21 cellular contexts compared by ENCODE assay signal in the genomic region with DNA sequence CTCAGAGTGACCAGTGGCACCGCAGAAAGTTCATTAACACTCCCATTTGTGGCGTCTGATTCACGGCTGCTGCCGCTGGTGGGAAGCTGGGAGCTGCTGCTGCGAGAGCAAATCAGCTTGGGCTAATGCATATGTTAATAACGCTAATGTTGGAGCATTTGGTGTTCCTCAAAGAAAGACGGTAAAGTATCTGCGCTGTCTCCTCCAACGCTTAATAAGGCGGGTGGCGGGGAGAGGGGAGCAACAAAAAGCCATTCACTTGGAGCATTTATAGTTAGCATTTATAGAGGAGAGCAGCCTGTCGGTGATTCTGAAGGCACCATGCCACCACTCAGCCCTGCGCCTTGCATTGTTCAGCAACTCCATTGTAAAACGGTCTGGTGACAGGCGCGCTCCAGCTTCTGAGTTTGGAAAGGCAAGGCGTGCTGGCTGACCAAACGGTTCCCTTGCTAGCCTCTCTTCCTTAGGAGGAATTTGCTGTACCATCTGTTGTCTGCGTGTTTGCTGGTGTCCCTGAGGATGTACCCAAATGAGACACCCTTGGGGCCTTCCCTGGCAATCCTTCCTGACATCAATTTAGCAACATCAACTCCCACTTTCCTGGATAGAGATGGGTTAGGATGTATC.
"Had no signal": no experiment of that assay in that cellular context is flagged by ENCODE, and none has a peak within 500 bp of the region (broad histone marks: within the 10 kb centered on the region; RNA-seq: fewer than 3 reads in every experiment).

No MANE protein-coding gene starts in this region.

- H3K27ac Mint-ChIP-seq: memory B cell; mesothelial cell of epicardium; natural killer cell treated with Interleukin-12 subunit alpha and Interleukin-12 subunit beta and Interleukin-15 and Interleukin-18, amount 100 ng/mL, for 72 hours; progenitor cell of endocrine pancreas; stimulated activated effector memory CD8-positive, alpha-beta T cell treated with anti-CD3 and anti-CD28 coated beads, Interleukin-12 subunit alpha, Interleukin-12 subunit beta, amount 100 ng/mL, for 72 hours; type B pancreatic cell had no signal

- H3K9me3 ChIP-seq: gastrocnemius medialis, left ventricle myocardium inferior, lower lobe of right lung, neutrophil, ovary, suprapubic skin, thyroid gland had no signal

- H3K4me1 ChIP-seq: gastrocnemius medialis, left ventricle myocardium inferior, lower lobe of right lung, suprapubic skin, thyroid gland had no signal

- H3K4me3 Mint-ChIP-seq: memory B cell; mesothelial cell of epicardium; natural killer cell treated with Interleukin-12 subunit alpha and Interleukin-12 subunit beta and Interleukin-15 and Interleukin-18, amount 100 ng/mL, for 72 hours; stimulated activated effector memory CD8-positive, alpha-beta T cell treated with anti-CD3 and anti-CD28 coated beads, Interleukin-12 subunit alpha, Interleukin-12 subunit beta, amount 100 ng/mL, for 72 hours; type B pancreatic cell had no signal

- DNase-seq: dermis blood vessel endothelial cell; effector CD4-positive, alpha-beta T cell; gastrocnemius medialis; kidney; left cardiac atrium; left ventricle myocardium inferior; lower lobe of right lung; ovary; right cardiac atrium; stimulated activated CD4-positive, alpha-beta T cell treated with anti-CD3 and anti-CD28 coated beads, Interleukin-4, amount 100 ng/mL, for 1 hour; stimulated activated CD8-positive, alpha-beta memory T cell treated with anti-CD3 and anti-CD28 coated beads, Interleukin-4, amount 100 ng/mL, for 48 hours; stimulated activated naive CD8-positive, alpha-beta T cell treated with anti-CD3 and anti-CD28 coated beads, Interleukin-15, Interleukin-2, amounts not matched to agents 100 U/mL and 50 U/mL, for 24 hours; thyroid gland had no signal

- H3K27me3 ChIP-seq: gastrocnemius medialis, neutrophil, ovary, suprapubic skin, thyroid gland had no signal

- H3K27me3 Mint-ChIP-seq: natural killer cell treated with Interleukin-12 subunit alpha and Interleukin-12 subunit beta and Interleukin-15 and Interleukin-18, amount 100 ng/mL, for 72 hours; type B pancreatic cell had no signal

- H3K4me3 ChIP-seq: gastrocnemius medialis, left ventricle myocardium inferior, lower lobe of right lung, ovary, suprapubic skin, thyroid gland had no signal

- H3K4me1 Mint-ChIP-seq: memory B cell; stimulated activated effector memory CD8-positive, alpha-beta T cell treated with anti-CD3 and anti-CD28 coated beads, Interleukin-12 subunit alpha, Interleukin-12 subunit beta, amount 100 ng/mL, for 72 hours had no signal

- ATAC-seq: gastrocnemius medialis; left cardiac atrium; lower lobe of right lung; natural killer cell treated with Interleukin-12 subunit alpha and Interleukin-12 subunit beta and Interleukin-15 and Interleukin-18, amount 100 ng/mL, for 72 hours; right cardiac atrium; stimulated activated effector memory CD8-positive, alpha-beta T cell treated with anti-CD3 and anti-CD28 coated beads, Interleukin-12 subunit alpha, Interleukin-12 subunit beta, amount 100 ng/mL, for 72 hours; stimulated activated naive CD8-positive, alpha-beta T cell treated with anti-CD3 and anti-CD28 coated beads, Interleukin-15, Interleukin-2, amounts not matched to agents 100 U/mL and 50 U/mL, for 24 hours had no signal

- H3K36me3 ChIP-seq: gastrocnemius medialis, left ventricle myocardium inferior, lower lobe of right lung, neutrophil, ovary, suprapubic skin, thyroid gland had no signal

- H3K9me3 Mint-ChIP-seq: mesothelial cell of epicardium, type B pancreatic cell had no signal

- H3K36me3 Mint-ChIP-seq: memory B cell; mesothelial cell of epicardium; natural killer cell treated with Interleukin-12 subunit alpha and Interleukin-12 subunit beta and Interleukin-15 and Interleukin-18, amount 100 ng/mL, for 72 hours; stimulated activated effector memory CD8-positive, alpha-beta T cell treated with anti-CD3 and anti-CD28 coated beads, Interleukin-12 subunit alpha, Interleukin-12 subunit beta, amount 100 ng/mL, for 72 hours; type B pancreatic cell had no signal

- H3K27ac ChIP-seq: gastrocnemius medialis, left ventricle myocardium inferior, lower lobe of right lung, neutrophil, ovary, suprapubic skin, thyroid gland had no signal
